ENCODE assay signal across 21 cellular contexts in the genomic region with DNA sequence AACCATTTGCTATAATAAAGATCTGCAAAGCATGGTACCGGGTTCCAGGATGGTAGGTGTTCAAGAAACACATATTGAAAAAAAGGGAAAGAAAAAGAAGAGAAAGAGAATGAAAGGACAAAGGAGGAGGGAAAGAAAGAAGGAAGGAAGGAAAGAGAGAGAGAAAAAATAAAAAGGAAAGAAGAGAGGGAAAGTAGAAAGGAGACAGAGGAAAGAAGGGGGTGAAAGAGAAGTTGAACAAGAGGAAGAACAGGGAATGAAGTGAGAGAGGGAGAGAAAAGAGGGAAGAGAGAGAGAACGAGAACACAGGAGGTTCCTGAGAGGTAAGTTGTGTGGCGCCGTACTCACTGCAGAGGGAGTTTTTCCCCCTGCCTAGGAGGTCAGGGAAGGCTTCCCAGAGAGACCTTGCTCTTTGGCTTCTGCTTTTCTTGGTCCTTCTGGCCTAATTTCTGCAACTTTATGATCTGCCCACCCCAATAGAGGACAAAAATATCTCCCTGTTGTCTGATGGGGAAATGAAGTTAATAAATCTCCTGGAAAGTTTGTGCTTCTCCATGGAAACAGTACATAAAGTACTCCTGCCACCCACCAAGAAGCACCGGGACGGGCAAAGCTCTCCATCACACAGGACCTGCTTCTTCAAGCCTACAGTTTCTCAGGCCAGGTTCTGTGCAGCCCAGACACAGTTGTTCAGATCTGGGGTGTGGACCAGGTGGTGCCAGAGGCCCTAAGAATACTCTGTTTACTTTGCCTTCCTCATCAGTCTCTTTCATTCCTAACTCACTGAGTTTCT.
"Had no signal": no experiment of that assay in that cellular context is flagged by ENCODE, and none has a peak within 500 bp of the region (broad histone marks: within the 10 kb centered on the region; RNA-seq: fewer than 3 reads in every experiment).

No MANE protein-coding gene starts in this region.

- H3K4me3 ChIP-seq: lung, prostate gland, right atrium auricular region, thyroid gland had no signal

- H3K4me1 ChIP-seq: prostate gland, thyroid gland had no signal

- H3K36me3 ChIP-seq: prostate gland, right atrium auricular region, thyroid gland had no signal

- H3K27me3 ChIP-seq: foreskin keratinocyte, right atrium auricular region, thyroid gland had no signal

- H3K4me3 Mint-ChIP-seq: activated CD4-positive, alpha-beta memory T cell treated with anti-CD3 and anti-CD28 coated beads, Interleukin-2, amount 10 ng/mL, durations not matched to agents 7 days and 5 days; activated CD4-positive, alpha-beta T cell treated with anti-CD3 and anti-CD28 coated beads, Interleukin-2, amount 10 ng/mL, durations not matched to agents 24 days and 14 days; activated naive CD4-positive, alpha-beta T cell treated with anti-CD3 and anti-CD28 coated beads for 36 hours; activated naive CD8-positive, alpha-beta T cell treated with anti-CD3 and anti-CD28 coated beads, Interleukin-2, amount 50 U/mL, for 24 hours; activated T-cell treated with anti-CD3 and anti-CD28 coated beads, Interleukin-2, amount 50 U/mL, for 72 hours; naive thymus-derived CD4-positive, alpha-beta T cell had no signal

- DNase-seq: activated CD4-positive, alpha-beta memory T cell treated with anti-CD3 and anti-CD28 coated beads, Interleukin-2, amount 10 ng/mL, durations not matched to agents 7 days and 5 days; activated CD4-positive, alpha-beta T cell treated with anti-CD3 and anti-CD28 coated beads, Interleukin-2, amount 10 ng/mL, durations not matched to agents 24 days and 14 days; activated effector memory CD4-positive, alpha-beta T cell treated with Interleukin-2 at 50 U/mL for 16 hours; activated naive CD4-positive, alpha-beta T cell treated with anti-CD3 and anti-CD28 coated beads for 36 hours; activated naive CD8-positive, alpha-beta T cell treated with anti-CD3 and anti-CD28 coated beads, Interleukin-2, amount 50 U/mL, for 24 hours; activated T-cell treated with anti-CD3 and anti-CD28 coated beads, Interleukin-2, amount 50 U/mL, for 72 hours; anterior cingulate cortex; central memory CD4-positive, alpha-beta T cell; effector memory CD4-positive, alpha-beta T cell; foreskin keratinocyte; left colon; naive thymus-derived CD4-positive, alpha-beta T cell; stimulated activated CD4-positive, alpha-beta T cell treated with anti-CD3 and anti-CD28 coated beads, Interleukin-4, amount 100 ng/mL, for 24 hours; stimulated activated naive CD8-positive, alpha-beta T cell treated with anti-CD3 and anti-CD28 coated beads, Interleukin-15, Interleukin-2, amounts not matched to agents 100 U/mL and 50 U/mL, for 24 hours; thyroid gland had no signal

- H3K27ac Mint-ChIP-seq: activated CD4-positive, alpha-beta memory T cell treated with anti-CD3 and anti-CD28 coated beads, Interleukin-2, amount 10 ng/mL, durations not matched to agents 7 days and 5 days; activated CD4-positive, alpha-beta T cell treated with anti-CD3 and anti-CD28 coated beads, Interleukin-2, amount 10 ng/mL, durations not matched to agents 24 days and 14 days; activated naive CD4-positive, alpha-beta T cell treated with anti-CD3 and anti-CD28 coated beads for 36 hours; activated naive CD8-positive, alpha-beta T cell treated with anti-CD3 and anti-CD28 coated beads, Interleukin-2, amount 50 U/mL, for 24 hours; activated T-cell treated with anti-CD3 and anti-CD28 coated beads, Interleukin-2, amount 50 U/mL, for 72 hours had no signal

- H3K9me3 Mint-ChIP-seq: activated CD4-positive, alpha-beta memory T cell treated with anti-CD3 and anti-CD28 coated beads, Interleukin-2, amount 10 ng/mL, durations not matched to agents 7 days and 5 days; activated CD4-positive, alpha-beta T cell treated with anti-CD3 and anti-CD28 coated beads, Interleukin-2, amount 10 ng/mL, durations not matched to agents 24 days and 14 days; activated naive CD4-positive, alpha-beta T cell treated with anti-CD3 and anti-CD28 coated beads for 36 hours had no signal

- H3K36me3 Mint-ChIP-seq: naive thymus-derived CD4-positive, alpha-beta T cell had no signal

- FAIRE-seq: colon, keratinocyte had no signal

- H3K4me1 Mint-ChIP-seq: activated CD4-positive, alpha-beta memory T cell treated with anti-CD3 and anti-CD28 coated beads, Interleukin-2, amount 10 ng/mL, durations not matched to agents 7 days and 5 days; activated CD4-positive, alpha-beta T cell treated with anti-CD3 and anti-CD28 coated beads, Interleukin-2, amount 10 ng/mL, durations not matched to agents 24 days and 14 days; activated naive CD8-positive, alpha-beta T cell treated with anti-CD3 and anti-CD28 coated beads, Interleukin-2, amount 50 U/mL, for 24 hours; naive thymus-derived CD4-positive, alpha-beta T cell had no signal

- ATAC-seq: activated CD4-positive, CD25-positive, alpha-beta regulatory T cell treated with anti-CD3 and anti-CD28 coated beads, Interleukin-2, amount 50 U/mL, for 24 hours; activated naive CD8-positive, alpha-beta T cell treated with anti-CD3 and anti-CD28 coated beads, Interleukin-2, amount 50 U/mL, for 24 hours; activated T-cell treated with anti-CD3 and anti-CD28 coated beads, Interleukin-2, amount 50 U/mL, for 72 hours; foreskin keratinocyte; left colon; naive thymus-derived CD4-positive, alpha-beta T cell; stimulated activated naive CD8-positive, alpha-beta T cell treated with anti-CD3 and anti-CD28 coated beads, Interleukin-15, Interleukin-2, amounts not matched to agents 100 U/mL and 50 U/mL, for 24 hours had no signal

- H3K27ac ChIP-seq: foreskin keratinocyte, prostate gland, right atrium auricular region, thyroid gland had no signal

- H3K9me3 ChIP-seq: prostate gland, right atrium auricular region, thyroid gland had no signal
